ENCODE assay signal across 15 cellular contexts in the genomic region with DNA sequence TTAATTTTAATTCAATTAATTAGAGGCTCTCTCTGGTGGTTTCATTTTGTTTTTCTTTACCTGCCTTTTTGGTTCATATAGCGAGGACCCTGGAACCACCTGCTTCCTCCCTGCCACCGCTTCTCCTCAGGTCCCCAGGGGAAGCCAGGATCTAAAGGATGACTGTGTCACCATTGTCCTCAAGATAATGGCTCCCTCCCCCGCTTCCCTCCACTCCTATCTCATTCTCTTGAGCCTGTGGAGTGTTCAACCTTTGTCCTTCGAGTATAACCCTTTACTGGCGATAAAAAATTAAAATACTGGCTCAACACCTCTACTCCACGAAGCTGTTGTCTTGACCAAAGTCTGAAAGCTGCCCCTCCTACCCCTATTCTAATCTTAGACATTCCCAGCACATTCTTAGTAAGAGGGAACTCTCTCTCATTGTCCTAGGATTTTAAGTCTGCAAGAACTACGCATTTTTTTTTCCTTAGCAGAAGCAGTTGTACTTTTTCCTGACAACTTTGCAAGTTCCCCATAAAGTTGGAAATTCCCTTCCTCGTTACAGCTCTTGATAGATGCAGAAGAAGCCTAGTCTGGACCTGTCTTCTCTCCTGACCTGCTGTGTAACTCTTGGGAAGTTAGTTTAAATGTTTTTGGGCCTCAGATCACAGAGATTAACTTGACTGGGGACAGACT. TPM values are rescaled to one million over a fixed set of nuclear protein-coding genes. Genes with fewer than 3 reads are reported as not detected.
DNase-seq lines count a peak whose midpoint lies in the region; ATAC-seq and TF ChIP-seq lines count a peak whose summit lies in the region.
"Had no signal": no experiment of that assay in that cellular context is flagged by ENCODE, and none has a peak within 500 bp of the region (broad histone marks: within the 10 kb centered on the region; RNA-seq: fewer than 3 reads in every experiment).

No MANE protein-coding gene starts in this region.

- no peaks in the 10 kb centered on the region for H3K36me3 ChIP-seq in colonic mucosa
- H3K36me3 ChIP-seq in mesendoderm (ENCODE audit: control insufficient read depth, insufficient read depth, low read length), result no peaks in the 10 kb centered on the region

- intact Hi-C loops in colonic mucosa (cut with DNase I) (no loop called here), Calu3 (cut with micrococcal nuclease; ENCODE audit: unreplicated experiment) (no loop called here)

- H3K9me3 Mint-ChIP-seq in Calu3 (ENCODE audit: low read depth, unreplicated experiment), result no peaks in the 10 kb centered on the region
- H3K9me3 Mint-ChIP-seq: dendritic cell treated with granulocyte-macrophage colony-stimulating factor and Interleukin-4, amounts not matched to agents 40 ng/mL and 50 ng/mL, for 4 days; stimulated activated effector memory CD8-positive, alpha-beta T cell treated with anti-CD3 and anti-CD28 coated beads, Interleukin-12 subunit alpha, Interleukin-12 subunit beta, amount 100 ng/mL, for 72 hours had no signal

- CTCF ChIA-PET in Calu3 (lab: Charles Lee), result interaction anchor here (1.1 to 1.2 kb wide), 2 partner anchors 14 to 37 kb away, joined by 3 read pairs; partner anchors contain the start of gene DYRK3

- H3K4me1 ChIP-seq in colonic mucosa, result peaks cover 3% of the 10 kb centered on the region
- peaks cover 13% of the 10 kb centered on the region for H3K4me1 ChIP-seq in mesendoderm (ENCODE audit: control insufficient read depth, low read depth, low read length)

- no peak for TF ChIP-seq CTCF in colonic mucosa (IDR thresholded peaks at IDR 0.05)
- no peak for TF ChIP-seq CTCF in Calu3 (IDR thresholded peaks at IDR 0.05; ENCODE audit: unreplicated experiment)

- DNase-seq in COLO668 (lab: John Stamatoyannopoulos, UW; ENCODE audit: unreplicated experiment) (peak; percentile 15), NCI-H146 (lab: John Stamatoyannopoulos, UW) (peak; percentile 90), colonic mucosa (peak; percentile 64), mesendoderm (peak; percentile 43), Calu3 (no peak)
- no peak for DNase-seq in activated naive CD4-positive, alpha-beta T cell (lab: John Stamatoyannopoulos, UW)
- DNase-seq: left cardiac atrium; posterior cingulate gyrus; stimulated activated CD4-positive, alpha-beta T cell treated with anti-CD3 and anti-CD28 coated beads, Interleukin-1b, Interleukin-23, amount 100 ng/mL, for 48 hours; T-helper 17 cell had no signal

- H3K27me3 ChIP-seq in colonic mucosa (no peaks in the 10 kb centered on the region), mesendoderm (ENCODE audit: insufficient read depth, low read length, poor library complexity) (no peaks in the 10 kb centered on the region)

- no peak overlapping the region for H3K27ac Mint-ChIP-seq in Calu3 (ENCODE audit: unreplicated experiment)
- H3K27ac Mint-ChIP-seq: activated naive CD8-positive, alpha-beta T cell; dendritic cell treated with granulocyte-macrophage colony-stimulating factor and Interleukin-4, amounts not matched to agents 40 ng/mL and 50 ng/mL, for 4 days; stimulated activated effector memory CD8-positive, alpha-beta T cell treated with anti-CD3 and anti-CD28 coated beads, Interleukin-12 subunit alpha, Interleukin-12 subunit beta, amount 100 ng/mL, for 72 hours; T-helper 17 cell had no signal

- H3K36me3 Mint-ChIP-seq in Calu3 (ENCODE audit: insufficient read depth, unreplicated experiment), result no peaks in the 10 kb centered on the region
- H3K36me3 Mint-ChIP-seq: activated naive CD8-positive, alpha-beta T cell; stimulated activated effector memory CD8-positive, alpha-beta T cell treated with anti-CD3 and anti-CD28 coated beads, Interleukin-12 subunit alpha, Interleukin-12 subunit beta, amount 100 ng/mL, for 72 hours had no signal

- ATAC-seq in HG02885 (IDR thresholded peaks at IDR 0.05; ENCODE audit: poor library complexity, unreplicated experiment) (no peak), GM21576 (IDR thresholded peaks at IDR 0.05; ENCODE audit: unreplicated experiment) (no peak)
- ATAC-seq: stimulated activated effector memory CD8-positive, alpha-beta T cell treated with anti-CD3 and anti-CD28 coated beads, Interleukin-12 subunit alpha, Interleukin-12 subunit beta, amount 100 ng/mL, for 72 hours; T-helper 17 cell had no signal

- no peak overlapping the region for H2BK120ac ChIP-seq in mesendoderm (ENCODE audit: low read depth, low read length)

- H3K27me3 Mint-ChIP-seq in Calu3 (ENCODE audit: unreplicated experiment), result peaks cover 18% of the 10 kb centered on the region

- no peak overlapping the region for H3K4me3 ChIP-seq in colonic mucosa
- no peak overlapping the region for H3K4me3 ChIP-seq in mesendoderm (ENCODE audit: low read length)

- H4K8ac ChIP-seq in mesendoderm (ENCODE audit: low read depth, low read length), result no peak overlapping the region

- H3K4ac ChIP-seq in mesendoderm (ENCODE audit: low read depth, low read length), result no peak overlapping the region

- no peaks in the 10 kb centered on the region for H3K79me1 ChIP-seq in mesendoderm (ENCODE audit: low read length)

- peak overlapping the region; percentile 42 for H3K27ac ChIP-seq in colonic mucosa
- H3K27ac ChIP-seq in mesendoderm (ENCODE audit: low read depth, low read length), result no peak overlapping the region

- H3K18ac ChIP-seq in mesendoderm (ENCODE audit: low read length), result no peak overlapping the region

- H3K79me2 ChIP-seq in mesendoderm (ENCODE audit: control insufficient read depth, insufficient read depth, low read length), result no peaks in the 10 kb centered on the region

- H3K9ac ChIP-seq in colonic mucosa (ENCODE audit: low read depth in 2 of 2, low read length in 2 of 2) (peak overlapping the region in 1 of 2 donors; percentile 41), mesendoderm (ENCODE audit: low read length) (no peak overlapping the region)

- H2BK5ac ChIP-seq in mesendoderm (ENCODE audit: low read length), result no peak overlapping the region

- no peak overlapping the region for H3K23ac ChIP-seq in mesendoderm (ENCODE audit: low read length)

- no TSS peak for BruUV-seq in Calu3 (replicated peaks; lab: Mats Ljungman, UMichigan)

- H3K9me3 ChIP-seq in colonic mucosa, result no peaks in the 10 kb centered on the region

- WGBS in mesendoderm (ENCODE audit: extremely low coverage, insufficient coverage, low lambda C conversion rate), result no CpG with 5 or more reads among the region's 8 CpGs

- H3K4me1 Mint-ChIP-seq in Calu3 (ENCODE audit: low read depth, unreplicated experiment), result peaks cover 15% of the 10 kb centered on the region

- no peak overlapping the region for H3K56ac ChIP-seq in mesendoderm (ENCODE audit: low read length)

- no peak overlapping the region for H2BK15ac ChIP-seq in mesendoderm (replicated peaks; ENCODE audit: low read depth)

- no peak overlapping the region for H3K4me3 Mint-ChIP-seq in Calu3 (ENCODE audit: low read depth, unreplicated experiment)
- H3K4me3 Mint-ChIP-seq: activated naive CD8-positive, alpha-beta T cell; dendritic cell treated with granulocyte-macrophage colony-stimulating factor and Interleukin-4, amounts not matched to agents 40 ng/mL and 50 ng/mL, for 4 days; stimulated activated effector memory CD8-positive, alpha-beta T cell treated with anti-CD3 and anti-CD28 coated beads, Interleukin-12 subunit alpha, Interleukin-12 subunit beta, amount 100 ng/mL, for 72 hours; T-helper 17 cell had no signal

- no peak overlapping the region for H3K4me2 ChIP-seq in mesendoderm (ENCODE audit: low read length)

- H2AK5ac ChIP-seq in mesendoderm (ENCODE audit: low read length), result no peak overlapping the region

- no peak overlapping the region for H4K5ac ChIP-seq in mesendoderm (ENCODE audit: low read length)

RNA-seq across cellular contexts. Expression of gene MAPKAPK2, which starts 12.6 kb away (rescaled TPM):
- total RNA-seq in colonic mucosa (10 to 100 TPM; 61.4 to 71.1 TPM), Calu3 (2022) (93.7 and 96.2 TPM in 2 replicates)
- 32.5 TPM for polyA plus RNA-seq in mesendoderm (2013, experiment 1 of 2)
- 32.5 TPM for polyA plus RNA-seq in mesendoderm (2013, experiment 2 of 2)

RNA-seq across cellular contexts. Expression of gene DYRK3, which starts 36.8 kb away (rescaled TPM):
- 1 to 10 TPM in 1 of 2 donors, under 1 TPM in 1; 0.86 to 1.9 TPM for total RNA-seq in colonic mucosa
- 4.9 TPM for polyA plus RNA-seq in mesendoderm (2013, experiment 1 of 2)
- 5.1 TPM for polyA plus RNA-seq in mesendoderm (2013, experiment 2 of 2)
- 7.6 and 8.0 TPM in 2 replicates for total RNA-seq in Calu3 (2022)

RNA-seq across cellular contexts. Expression of gene EIF2D, which starts 59.9 kb away (rescaled TPM):
- total RNA-seq in colonic mucosa (10 to 100 TPM; 39.2 to 45.0 TPM), Calu3 (2022) (41.8 and 45.1 TPM in 2 replicates)
- polyA plus RNA-seq in mesendoderm (2013, experiment 1 of 2), result 24.1 TPM
- 24.8 TPM for polyA plus RNA-seq in mesendoderm (2013, experiment 2 of 2)

Comparison
In these comparisons a context has a peak if more than half of its experiments do, and no peak if none do; other contexts are left out.
1. DNase-seq: peak in COLO668 (single experiment), NCI-H146 (single experiment), colonic mucosa (single experiment) and mesendoderm (single experiment); none in activated naive CD4-positive, alpha-beta T cell (0 of 4) and Calu3 (single experiment).